In genomic region chr2:56682397-56682760, GRCh38 we compare ENCODE assay signal across 1 cellular context.
TF ChIP-seq lines count a peak whose summit lies in the region.

No MANE protein-coding gene starts in this region.

TF ChIP-seq in SK-N-SH, 30 proteins besides CTCF, POLR2A, EP300 and RAD21 (continued from another document):
- TF ChIP-seq PBX3 (IDR thresholded peaks at IDR 0.05): no peak
- TF ChIP-seq TEAD4 (IDR thresholded peaks at IDR 0.05; ENCODE audit: borderline replicate concordance, insufficient read depth): no peak
- TF ChIP-seq NRF1 (IDR thresholded peaks at IDR 0.05; ENCODE audit: low read depth, low read length): no peak
- no peak for TF ChIP-seq TAF1 (IDR thresholded peaks at IDR 0.05; ENCODE audit: borderline replicate concordance, low read depth, low read length)
TF ChIP-seq in SK-N-SH: peak in this region for 0.
